In genomic region chr13:23617551-23618014, GRCh38 we compare ENCODE assay signal across 13 cellular contexts. TPM values are rescaled to one million over a fixed set of nuclear protein-coding genes. Genes with fewer than 3 reads are reported as not detected.
DNase-seq lines count a peak whose midpoint lies in the region; ATAC-seq, FAIRE-seq and TF ChIP-seq lines count a peak whose summit lies in the region.
"Had no signal": no experiment of that assay in that cellular context is flagged by ENCODE, and none has a peak within 500 bp of the region (broad histone marks: within the 10 kb centered on the region; RNA-seq: fewer than 3 reads in every experiment).

No MANE protein-coding gene starts in this region.

- TF ChIP-seq POLR2A in endothelial cell of umbilical vein (IDR thresholded peaks at IDR 0.05; ENCODE audit: low read depth, low read length), result no peak
- no peak for TF ChIP-seq POLR2A in gastroesophageal sphincter (IDR thresholded peaks at IDR 0.05)
- no peak for TF ChIP-seq POLR2A in tibial nerve (IDR thresholded peaks at IDR 0.05)

- H3K9me3 Mint-ChIP-seq in mesothelial cell of epicardium, result no peaks in the 10 kb centered on the region
- no peaks in the 10 kb centered on the region for H3K9me3 Mint-ChIP-seq in CD8-positive, alpha-beta memory T cell
- H3K9me3 Mint-ChIP-seq: CD4-positive, alpha-beta T cell; natural killer cell had no signal

- TF ChIP-seq EP300 in gastroesophageal sphincter (IDR thresholded peaks at IDR 0.05), result no peak
- TF ChIP-seq EP300 in tibial nerve (IDR thresholded peaks at IDR 0.05), result no peak

- POLR2A ChIA-PET in endothelial cell of umbilical vein (lab: Charles Lee), result interaction anchor here (1.0 kb wide), 1 partner anchor 9 kb away, joined by 3 read pairs; no protein-coding TSS in a partner anchor
- POLR2A ChIA-PET in CD8-positive, alpha-beta memory T cell (lab: Charles Lee), result no interaction called here

- no peak overlapping the region for H2AFZ ChIP-seq in endothelial cell of umbilical vein (ENCODE audit: low read depth, low read length)

- H3K27me3 ChIP-seq in BLaER1, result no peaks in the 10 kb centered on the region
- H3K27me3 ChIP-seq in endothelial cell of umbilical vein (ENCODE audit: control insufficient read depth in 2 of 2, insufficient read depth in 2 of 2, low read length in 2 of 2), result peaks cover 2 to 4% of the 10 kb centered on the region in 2 experiments
- H3K27me3 ChIP-seq in gastroesophageal sphincter, result no peaks in the 10 kb centered on the region
- H3K27me3 ChIP-seq in CD8-positive, alpha-beta memory T cell (ENCODE audit: insufficient read depth, low read length, poor library complexity, severe bottlenecking), result no peaks in the 10 kb centered on the region
- H3K27me3 ChIP-seq in tibial nerve, result no peaks in the 10 kb centered on the region

- peak; percentile 77 for DNase-seq in M059J (ENCODE audit: low read depth)
- no peak for DNase-seq in endothelial cell of umbilical vein (ENCODE audit: low read depth, low spot score)
- DNase-seq in mesothelial cell of epicardium (ENCODE audit: low spot score in 2 of 2, unreplicated experiment in 2 of 2), result no peak
- no peak for DNase-seq in CD8-positive, alpha-beta memory T cell
- no peak for DNase-seq in tibial nerve (ENCODE audit: low spot score in 2 of 2)
- DNase-seq: amniotic stem cell; CD4-positive, alpha-beta T cell; GOT3; natural killer cell; NCI-H1694 had no signal

- BruUV-seq in endothelial cell of umbilical vein (replicated peaks; lab: Mats Ljungman, UMichigan), result no TSS peak

- no peak overlapping the region for H3K4me3 Mint-ChIP-seq in mesothelial cell of epicardium
- no peak overlapping the region for H3K4me3 Mint-ChIP-seq in CD8-positive, alpha-beta memory T cell
- H3K4me3 Mint-ChIP-seq: CD4-positive, alpha-beta T cell; natural killer cell had no signal

- intact Hi-C loops in endothelial cell of umbilical vein (cut with micrococcal nuclease), result loop anchor here (1.0 to 2.0 kb wide), 2 partner anchors 8 to 177 kb away; no protein-coding TSS in a partner anchor

- 44 to 60% methylated on average over 2 to 3 of the region's 3 CpGs for WGBS in gastroesophageal sphincter (ENCODE audit: low coverage in 1 of 2), 2 donors
- 62 to 67% methylated on average over 3 of the region's 3 CpGs for WGBS in tibial nerve, 2 donors

- no peaks in the 10 kb centered on the region for H3K27me3 Mint-ChIP-seq in mesothelial cell of epicardium (ENCODE audit: low read depth)
- peaks cover 7 to 15% of the 10 kb centered on the region in 2 donors for H3K27me3 Mint-ChIP-seq in CD8-positive, alpha-beta memory T cell

- H3K36me3 Mint-ChIP-seq in mesothelial cell of epicardium, result peaks cover 33% of the 10 kb centered on the region
- no peaks in the 10 kb centered on the region for H3K36me3 Mint-ChIP-seq in CD8-positive, alpha-beta memory T cell
- H3K36me3 Mint-ChIP-seq: natural killer cell had no signal

- TF ChIP-seq CTCF in endothelial cell of umbilical vein (IDR thresholded peaks at IDR 0.05; ENCODE audit: extremely low read depth in 1 of 2, insufficient read depth in 1 of 2, low read depth in 1 of 2, low read length in 2 of 2) (no peak), mesothelial cell of epicardium (IDR thresholded peaks at IDR 0.05; ENCODE audit: unreplicated experiment) (no peak), gastroesophageal sphincter (IDR thresholded peaks at IDR 0.05) (no peak), tibial nerve (IDR thresholded peaks at IDR 0.05) (no peak)

- H3K4me3 ChIP-seq in BLaER1, result no peak overlapping the region
- H3K4me3 ChIP-seq in endothelial cell of umbilical vein (replicated peaks in 1 of 3; ENCODE audit: insufficient read depth in 1 of 3, low read depth in 1 of 3, low read length in 3 of 3), result no peak overlapping the region
- H3K4me3 ChIP-seq in gastroesophageal sphincter, result no peak overlapping the region
- no peak overlapping the region for H3K4me3 ChIP-seq in CD8-positive, alpha-beta memory T cell (ENCODE audit: low read length)
- H3K4me3 ChIP-seq in tibial nerve, result no peak overlapping the region

- H3K9me3 ChIP-seq in BLaER1 (no peaks in the 10 kb centered on the region), endothelial cell of umbilical vein (replicated peaks; ENCODE audit: control insufficient read depth, insufficient read depth, low read length) (no peaks in the 10 kb centered on the region), gastroesophageal sphincter (no peaks in the 10 kb centered on the region), tibial nerve (no peaks in the 10 kb centered on the region)
- no peaks in the 10 kb centered on the region for H3K9me3 ChIP-seq in CD8-positive, alpha-beta memory T cell (ENCODE audit: low read length)

- H3K27ac Mint-ChIP-seq in mesothelial cell of epicardium, result peak overlapping the region; percentile 91
- no peak overlapping the region for H3K27ac Mint-ChIP-seq in CD8-positive, alpha-beta memory T cell
- H3K27ac Mint-ChIP-seq: CD4-positive, alpha-beta T cell; natural killer cell had no signal

- ATAC-seq in GM19035 (IDR thresholded peaks at IDR 0.05; ENCODE audit: unreplicated experiment) (no peak), gastroesophageal sphincter (no peak)
- ATAC-seq: natural killer cell had no signal

- no peak overlapping the region for H3K9ac ChIP-seq in BLaER1
- H3K9ac ChIP-seq in endothelial cell of umbilical vein (replicated peaks; ENCODE audit: extremely low read depth, insufficient read depth, low read length), result peak overlapping the region; percentile 4

- H4K20me1 ChIP-seq in BLaER1 (no peaks in the 10 kb centered on the region), endothelial cell of umbilical vein (replicated peaks; ENCODE audit: control insufficient read depth, extremely low read depth, insufficient read depth, low read length) (no peaks in the 10 kb centered on the region)

- H3K4me1 ChIP-seq in BLaER1 (peaks cover 28% of the 10 kb centered on the region), endothelial cell of umbilical vein (ENCODE audit: control insufficient read depth, extremely low read depth, insufficient read depth, low read length) (peaks cover 27% of the 10 kb centered on the region), gastroesophageal sphincter (peaks cover 0 to 15% (median 0%) of the 10 kb centered on the region in 3 donors), tibial nerve (no peaks in the 10 kb centered on the region)
- H3K4me1 ChIP-seq in CD8-positive, alpha-beta memory T cell (ENCODE audit: insufficient read depth, low read length), result no peaks in the 10 kb centered on the region

- H3K79me2 ChIP-seq in endothelial cell of umbilical vein (ENCODE audit: control insufficient read depth, insufficient read depth, low read length), result no peaks in the 10 kb centered on the region

- FAIRE-seq in endothelial cell of umbilical vein (lab: Jason Lieb, UNC), result no peak

- dilution Hi-C loops in endothelial cell of umbilical vein (cut with MboI; ENCODE audit: extremely low pct_ligation_motif_present, low sequenced_read_pairs), result no loop called here

- H3K9me1 ChIP-seq in endothelial cell of umbilical vein (replicated peaks; ENCODE audit: control insufficient read depth, extremely low read depth, insufficient read depth, low read length), result no peaks in the 10 kb centered on the region

- H3K27ac ChIP-seq in BLaER1 (no peak overlapping the region), endothelial cell of umbilical vein (ENCODE audit: insufficient read depth, low read depth, low read length) (peak overlapping the region; percentile 92), gastroesophageal sphincter (no peak overlapping the region), tibial nerve (no peak overlapping the region)
- H3K27ac ChIP-seq in CD8-positive, alpha-beta memory T cell (ENCODE audit: low read depth, low read length), result no peak overlapping the region

- H3K36me3 ChIP-seq in BLaER1 (no peaks in the 10 kb centered on the region), endothelial cell of umbilical vein (ENCODE audit: control insufficient read depth in 2 of 2, extremely low read depth in 1 of 2, insufficient read depth in 2 of 2, low read length in 2 of 2) (no peaks in the 10 kb centered on the region), gastroesophageal sphincter (peaks cover 0 to 9% of the 10 kb centered on the region in 2 donors), tibial nerve (peaks cover 0 to 17% (median 0%) of the 10 kb centered on the region in 3 donors)
- H3K36me3 ChIP-seq in CD8-positive, alpha-beta memory T cell (ENCODE audit: insufficient read depth, low read length), result no peaks in the 10 kb centered on the region

- CTCF ChIA-PET in endothelial cell of umbilical vein (lab: Charles Lee), result no interaction called here
- CTCF ChIA-PET in CD8-positive, alpha-beta memory T cell (lab: Charles Lee), result no interaction called here

- peak overlapping the region; percentile 64 for H3K4me2 ChIP-seq in BLaER1
- H3K4me2 ChIP-seq in endothelial cell of umbilical vein (ENCODE audit: insufficient read depth, low read length), result no peak overlapping the region

- H3K4me1 Mint-ChIP-seq in mesothelial cell of epicardium, result peaks cover 27% of the 10 kb centered on the region
- H3K4me1 Mint-ChIP-seq in CD8-positive, alpha-beta memory T cell, result no peaks in the 10 kb centered on the region

TF ChIP-seq in endothelial cell of umbilical vein, 7 proteins besides CTCF, POLR2A, EP300 and RAD21:
- TF ChIP-seq GATA2 (IDR thresholded peaks at IDR 0.05; ENCODE audit: insufficient read depth, insufficient read length, low read depth, low read length) (no peak), MAX (IDR thresholded peaks at IDR 0.05; ENCODE audit: insufficient read depth, insufficient read length) (no peak), JUN (IDR thresholded peaks at IDR 0.05; ENCODE audit: borderline replicate concordance, insufficient read depth, insufficient read length, low read depth) (no peak)
TF ChIP-seq in endothelial cell of umbilical vein: peak in this region for 0.

RNA-seq across cellular contexts. Expression of gene TNFRSF19, which starts 47.4 kb away (rescaled TPM):
- 54.8 and 55.5 TPM in 2 replicates for total RNA-seq in M059J (2014; rRNA removed; shearing (Covaris generic))
- total RNA-seq in endothelial cell of umbilical vein (0.29 and 0.65 TPM in 2 replicates), mesothelial cell of epicardium (38.3 to 43.5 TPM (median 40.3 TPM) in 3 replicates), gastroesophageal sphincter (10 to 100 TPM in 2 of 4 donors, 1 to 10 TPM in 2; 4.1 to 14.7 (median 8.2) TPM), tibial nerve (10 to 100 TPM; 10.7 to 24.3 (median 20.3) TPM)
- 0.19 and 0.23 TPM in 2 replicates for polyA plus RNA-seq in endothelial cell of umbilical vein
- polyA plus RNA-seq in endothelial cell of umbilical vein (2011; cell fraction: cytosol; rRNA removed), result 0.18 and 0.28 TPM in 2 replicates
- polyA plus RNA-seq in endothelial cell of umbilical vein (2011; cell fraction: nucleus; rRNA removed), result 0.28 and 0.42 TPM in 2 replicates
- 0.36 and 0.38 TPM in 2 replicates for polyA plus RNA-seq in endothelial cell of umbilical vein (2012)
- 0.46 and 0.49 TPM in 2 replicates for polyA minus RNA-seq in endothelial cell of umbilical vein
- not detected for polyA minus RNA-seq in endothelial cell of umbilical vein (2011; cell fraction: cytosol; rRNA and poly(A)+ RNA removed)
- polyA minus RNA-seq in endothelial cell of umbilical vein (2011; cell fraction: nucleus; rRNA and poly(A)+ RNA removed), result 0.14 and 0.67 TPM in 2 replicates
- not detected for total RNA-seq in CD8-positive, alpha-beta memory T cell
- not detected for polyA plus RNA-seq in CD8-positive, alpha-beta memory T cell
- total RNA-seq: CD4-positive, alpha-beta T cell had no signal
